ENCODE assay signal across 32 cellular contexts in the genomic region with DNA sequence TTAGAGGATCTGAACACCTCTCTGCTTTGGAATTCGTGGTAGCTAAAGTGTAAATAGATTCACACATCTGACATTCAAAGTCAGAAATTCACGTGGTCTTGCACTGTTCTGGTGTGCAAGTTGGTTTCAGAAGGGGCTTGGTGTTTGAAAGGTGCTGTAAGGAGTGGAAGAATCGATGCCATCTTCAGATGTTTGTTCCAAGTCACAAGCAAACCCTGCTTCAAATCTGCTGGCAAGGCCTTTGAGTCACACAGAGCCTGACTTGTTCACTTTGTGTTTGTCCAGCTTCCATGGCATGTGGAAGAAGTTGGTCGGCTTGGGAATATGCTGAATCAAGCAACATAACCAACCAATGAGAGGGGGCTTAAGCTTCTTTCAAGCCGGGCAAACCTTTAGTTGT. TPM values are rescaled to one million over a fixed set of nuclear protein-coding genes. Genes with fewer than 3 reads are reported as not detected.
DNase-seq lines count a peak whose midpoint lies in the region; TF ChIP-seq lines count a peak whose summit lies in the region.
"Had no signal": no experiment of that assay in that cellular context is flagged by ENCODE, and none has a peak within 500 bp of the region (broad histone marks: within the 10 kb centered on the region; RNA-seq: fewer than 3 reads in every experiment).

No MANE protein-coding gene starts in this region.

- no peak overlapping the region for H3K4me2 ChIP-seq in neural progenitor cell
- H3K4me2 ChIP-seq: A549; BLaER1; BLaER1 treated with 17β-estradiol and CSF1 and Interleukin-3, amounts not matched to agents 10 nM and 100 nM had no signal

- no peak for TF ChIP-seq CTCF in esophagus muscularis mucosa (IDR thresholded peaks at IDR 0.05)
- no peak for TF ChIP-seq CTCF in neural progenitor cell (IDR thresholded peaks at IDR 0.05)

- intact Hi-C loops in esophagus muscularis mucosa (cut with DNase I), result no loop called here

- no peaks in the 10 kb centered on the region for H4K20me1 ChIP-seq in neural progenitor cell (ENCODE audit: low read depth)
- H4K20me1 ChIP-seq: BLaER1; BLaER1 treated with 17β-estradiol and CSF1 and Interleukin-3, amounts not matched to agents 10 nM and 100 nM had no signal

- H3K36me3 Mint-ChIP-seq in neural progenitor cell, result no peaks in the 10 kb centered on the region
- H3K36me3 Mint-ChIP-seq: CD14-positive monocyte; CD4-positive, alpha-beta memory T cell; CD4-positive, CD25-positive, alpha-beta regulatory T cell; CD8-positive, alpha-beta memory T cell; CD8-positive, alpha-beta T cell had no signal

- H3K4me1 ChIP-seq in esophagus muscularis mucosa, result no peaks in the 10 kb centered on the region
- no peaks in the 10 kb centered on the region for H3K4me1 ChIP-seq in neural progenitor cell
- H3K4me1 ChIP-seq: A549; BE2C; BLaER1; BLaER1 treated with 17β-estradiol and CSF1 and Interleukin-3, amounts not matched to agents 10 nM and 100 nM; Caco-2 had no signal

- 63% methylated on average over 5 of the region's 5 CpGs for WGBS in esophagus muscularis mucosa

- H3K4me1 Mint-ChIP-seq in neural progenitor cell, result no peaks in the 10 kb centered on the region
- H3K4me1 Mint-ChIP-seq: B cell; CD14-positive monocyte; CD4-positive, alpha-beta memory T cell; CD4-positive, CD25-positive, alpha-beta regulatory T cell; CD8-positive, alpha-beta memory T cell had no signal

- no peak overlapping the region for H2AFZ ChIP-seq in neural progenitor cell (replicated peaks)

- DNase-seq in esophagus muscularis mucosa (ENCODE audit: extremely low spot score) (peak; percentile 70), pons (ENCODE audit: low spot score) (peak; percentile 51), KBM-7 (no peak), neural progenitor cell (ENCODE audit: low spot score) (no peak)
- DNase-seq: 8988T; ACHN; AML-193; BE2C; C1 segment of cervical spinal cord; Caco-2; Calu3; CD4-positive, alpha-beta memory T cell; CD4-positive, alpha-beta T cell; CD4-positive, CD25-positive, alpha-beta regulatory T cell; CD8-positive, alpha-beta memory T cell; CD8-positive, alpha-beta T cell; COR-L47; DMS 273 treated with DMSO at 0.1 percent for 48 hours; DMS153; DMS53; DMS79; DMS79 treated with DMSO at 0.1 percent for 48 hours; DND-41; EL had no signal

- H3K27ac ChIP-seq in esophagus muscularis mucosa (replicated peaks in 1 of 4) (no peak overlapping the region), neural progenitor cell (no peak overlapping the region)
- H3K27ac ChIP-seq: 22Rv1; A549; BLaER1; BLaER1 treated with 17β-estradiol and CSF1 and Interleukin-3, amounts not matched to agents 10 nM and 100 nM; C4-2B had no signal

- no peaks in the 10 kb centered on the region for H3K79me2 ChIP-seq in neural progenitor cell (ENCODE audit: low read depth)

- H3K27me3 ChIP-seq in esophagus muscularis mucosa (no peaks in the 10 kb centered on the region), neural progenitor cell (no peaks in the 10 kb centered on the region)
- H3K27me3 ChIP-seq: BE2C; BLaER1; BLaER1 treated with 17β-estradiol and CSF1 and Interleukin-3, amounts not matched to agents 10 nM and 100 nM had no signal

- no peak overlapping the region for H3K9ac ChIP-seq in neural progenitor cell
- H3K9ac ChIP-seq: BLaER1; BLaER1 treated with 17β-estradiol and CSF1 and Interleukin-3, amounts not matched to agents 10 nM and 100 nM had no signal

- peaks cover 2% of the 10 kb centered on the region for H3K27me3 Mint-ChIP-seq in neural progenitor cell (ENCODE audit: insufficient read depth, low read depth)
- H3K27me3 Mint-ChIP-seq: B cell; CD4-positive, alpha-beta T cell had no signal

- H3K36me3 ChIP-seq in esophagus muscularis mucosa (no peaks in the 10 kb centered on the region), neural progenitor cell (no peaks in the 10 kb centered on the region)
- H3K36me3 ChIP-seq: BE2C; BLaER1; BLaER1 treated with 17β-estradiol and CSF1 and Interleukin-3, amounts not matched to agents 10 nM and 100 nM had no signal

- TF ChIP-seq EP300 in esophagus muscularis mucosa (IDR thresholded peaks at IDR 0.05), result no peak

- no peak overlapping the region for H3K27ac Mint-ChIP-seq in neural progenitor cell
- H3K27ac Mint-ChIP-seq: B cell; CD14-positive monocyte; CD4-positive, alpha-beta memory T cell; CD4-positive, alpha-beta T cell; CD4-positive, CD25-positive, alpha-beta regulatory T cell; CD8-positive, alpha-beta memory T cell; CD8-positive, alpha-beta T cell had no signal

- no peak overlapping the region for H3K4me3 Mint-ChIP-seq in neural progenitor cell
- H3K4me3 Mint-ChIP-seq: B cell; CD14-positive monocyte; CD4-positive, alpha-beta memory T cell; CD4-positive, alpha-beta T cell; CD4-positive, CD25-positive, alpha-beta regulatory T cell; CD8-positive, alpha-beta memory T cell; CD8-positive, alpha-beta T cell had no signal

- no peak for TF ChIP-seq POLR2A in esophagus muscularis mucosa (IDR thresholded peaks at IDR 0.05; ENCODE audit: low read depth)

- H3F3A ChIP-seq in neural progenitor cell (ENCODE audit: low read depth), result no peaks in the 10 kb centered on the region

- H3K9me3 Mint-ChIP-seq in neural progenitor cell, result peaks cover 2% of the 10 kb centered on the region

- H3K4me3 ChIP-seq in esophagus muscularis mucosa (no peak overlapping the region), neural progenitor cell (no peak overlapping the region)
- H3K4me3 ChIP-seq: A549; BLaER1; BLaER1 treated with 17β-estradiol and CSF1 and Interleukin-3, amounts not matched to agents 10 nM and 100 nM had no signal

- H3K9me3 ChIP-seq in esophagus muscularis mucosa (peaks cover 0 to 4% (median 0%) of the 10 kb centered on the region in 4 donors), neural progenitor cell (ENCODE audit: low read depth) (peaks cover 1% of the 10 kb centered on the region)
- H3K9me3 ChIP-seq: A549, BE2C, Caco-2 had no signal

- in situ Hi-C loops in KBM-7 (cut with MboI; ENCODE audit: low pct_unique_long_range_greater_than_20kb, low sequenced_read_pairs), result no loop called here

RNA-seq across cellular contexts. Expression of a gene that starts 44.3 kb away (rescaled TPM):
- total RNA-seq in esophagus muscularis mucosa (under 1 TPM in 1 of 4 donors, not detected in 3; 0.19 TPM), neural progenitor cell (ENCODE audit: low replicate concordance) (3.8 and 8.2 TPM in 2 replicates)
- total RNA-seq: A172; B cell; Caco-2; CD4-positive, alpha-beta memory T cell; CD4-positive, alpha-beta T cell; CD4-positive, CD25-positive, alpha-beta regulatory T cell; CD8-positive, alpha-beta memory T cell; CD8-positive, alpha-beta T cell had no signal

Comparison
In these comparisons a context has a peak if more than half of its experiments do, and no peak if none do; other contexts are left out.
1. DNase-seq: peak in esophagus muscularis mucosa (single experiment) and pons (single experiment); none in KBM-7 (single experiment) and neural progenitor cell (single experiment).